Comparison of ENCODE assay signal across 1 cellular context in genomic region chr12:106493531-106493930, GRCh38.
TF ChIP-seq lines count a peak whose summit lies in the region.

No MANE protein-coding gene starts in this region.

TF ChIP-seq in GM23338, 12 proteins besides CTCF, POLR2A, EP300 and RAD21 (continued from another document):
- TF ChIP-seq, protein P1, sequence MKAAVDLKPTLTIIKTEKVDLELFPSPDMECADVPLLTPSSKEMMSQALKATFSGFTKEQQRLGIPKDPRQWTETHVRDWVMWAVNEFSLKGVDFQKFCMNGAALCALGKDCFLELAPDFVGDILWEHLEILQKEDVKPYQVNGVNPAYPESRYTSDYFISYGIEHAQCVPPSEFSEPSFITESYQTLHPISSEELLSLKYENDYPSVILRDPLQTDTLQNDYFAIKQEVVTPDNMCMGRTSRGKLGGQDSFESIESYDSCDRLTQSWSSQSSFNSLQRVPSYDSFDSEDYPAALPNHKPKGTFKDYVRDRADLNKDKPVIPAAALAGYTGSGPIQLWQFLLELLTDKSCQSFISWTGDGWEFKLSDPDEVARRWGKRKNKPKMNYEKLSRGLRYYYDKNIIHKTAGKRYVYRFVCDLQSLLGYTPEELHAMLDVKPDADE (IDR thresholded peaks at IDR 0.05) = no peak
- no peak for TF ChIP-seq ZNF114 (CRISPR knock-in tag; IDR thresholded peaks at IDR 0.05)
- no peak for TF ChIP-seq CREB1 (CRISPR knock-in tag; IDR thresholded peaks at IDR 0.05; ENCODE audit: low read depth)
